Comparison of ENCODE assay signal across 1 cellular context in genomic region chr5:39186722-39187539, GRCh38.
TF ChIP-seq lines count a peak whose summit lies in the region.

No MANE protein-coding gene starts in this region.

TF ChIP-seq in K562, 482 proteins besides CTCF, POLR2A, EP300 and RAD21 (continued from another document and continues in another):
- TF ChIP-seq ZNF512 (tag; IDR thresholded peaks at IDR 0.05) = 0 out of 2 replicates have a peak, but pooled peaks have one; percentile 14
- peak; percentile 12; the same call in 1 of the 2 replicates for TF ChIP-seq JUND (IDR thresholded peaks at IDR 0.05; ENCODE audit: borderline replicate concordance, low read depth, low read length)
- no peak; the same call in 2 of the 3 replicates for TF ChIP-seq JUND (tag; IDR thresholded peaks at IDR 0.05; ENCODE audit: borderline replicate concordance, low read depth, low read length)
- no peak for TF ChIP-seq NUFIP1 (IDR thresholded peaks at IDR 0.05; ENCODE audit: partially characterized antibody)
- peak; percentile 65; the same call in 1 of the 2 replicates for TF ChIP-seq ZNF395 (CRISPR knock-in tag; IDR thresholded peaks at IDR 0.05)
- peak; percentile 52; the same call in 1 of the 2 replicates for TF ChIP-seq PML (IDR thresholded peaks at IDR 0.05; ENCODE audit: low read length)
- peak; percentile 75 for TF ChIP-seq CBFA2T2 (conservative IDR thresholded peaks at IDR 0.05)
- TF ChIP-seq CHD7 (IDR thresholded peaks at IDR 0.05; ENCODE audit: low read depth, low read length) = no peak
- 0 out of 4 replicates have a peak, but pooled peaks of 1 of the 2 experiments have one; percentile 17 for TF ChIP-seq ETV6 (IDR thresholded peaks at IDR 0.05; ENCODE audit: borderline replicate concordance in 1 of 2, low read depth in 2 of 2, low read length in 1 of 2)
- TF ChIP-seq ETV6 (CRISPR knock-in tag; IDR thresholded peaks at IDR 0.05; ENCODE audit: borderline replicate concordance) = no peak
- TF ChIP-seq FOXM1 (IDR thresholded peaks at IDR 0.05; ENCODE audit: low read depth) = 0 out of 2 replicates have a peak, but pooled peaks have one; percentile 51
- no peak for TF ChIP-seq FOXM1 (CRISPR knock-in tag; IDR thresholded peaks at IDR 0.05; ENCODE audit: low read depth)
- peak; percentile 43 to 46; a peak in 1 of 4 replicates for TF ChIP-seq RCOR1 (IDR thresholded peaks at IDR 0.05; ENCODE audit: borderline replicate concordance in 1 of 2, low read depth in 2 of 2, low read length in 2 of 2)
- TF ChIP-seq ZNF197 (CRISPR knock-in tag; IDR thresholded peaks at IDR 0.05; ENCODE audit: low read depth) = no peak
- peak; percentile 31; the same call in 1 of the 2 replicates for TF ChIP-seq CTBP1 (IDR thresholded peaks at IDR 0.05; ENCODE audit: borderline replicate concordance)
- no peak for TF ChIP-seq COPS2 (conservative IDR thresholded peaks at IDR 0.05)
- TF ChIP-seq RFX7 (CRISPR knock-in tag; IDR thresholded peaks at IDR 0.05) = no peak
- peak; percentile 36 for TF ChIP-seq NFIC (IDR thresholded peaks at IDR 0.05)
- no peak for TF ChIP-seq ZNF785 (CRISPR knock-in tag; IDR thresholded peaks at IDR 0.05)
- TF ChIP-seq CREB3L1 (IDR thresholded peaks at IDR 0.05; ENCODE audit: borderline replicate concordance, low read depth) = no peak
- peak; percentile 73 for TF ChIP-seq SMARCE1 (IDR thresholded peaks at IDR 0.05)
- peak; percentile 40 for TF ChIP-seq CCNT2 (IDR thresholded peaks at IDR 0.05; ENCODE audit: borderline replicate concordance, extremely low read depth, insufficient read length, low read depth, low read length)
- TF ChIP-seq ARID1B (IDR thresholded peaks at IDR 0.05) = peak; percentile 89
- TF ChIP-seq UBTF (IDR thresholded peaks at IDR 0.05; ENCODE audit: borderline replicate concordance in 1 of 2, low read depth in 2 of 2, low read length in 2 of 2) = peak in 1 of 2 experiments; percentile 38; a peak in 1 of 4 replicates
- TF ChIP-seq ADNP (tag; IDR thresholded peaks at IDR 0.05) = peak; percentile 98
- no peak for TF ChIP-seq CUX1 (CRISPR knock-in tag; IDR thresholded peaks at IDR 0.05)
- TF ChIP-seq ATF7 (IDR thresholded peaks at IDR 0.05) = no peak
- TF ChIP-seq HINFP (tag; conservative IDR thresholded peaks at IDR 0.05; ENCODE audit: low read depth) = no peak
- TF ChIP-seq SMARCC2 (IDR thresholded peaks at IDR 0.05; ENCODE audit: low read depth) = 0 out of 2 replicates have a peak, but pooled peaks have one; percentile 44
- TF ChIP-seq FIP1L1 (IDR thresholded peaks at IDR 0.05; ENCODE audit: low read depth, low read length, poor library complexity, severe bottlenecking) = no peak
